ENCODE assay signal across 26 cellular contexts in genomic region chr5:165809914-165810313, GRCh38.
"Had no signal": no experiment of that assay in that cellular context is flagged by ENCODE, and none has a peak within 500 bp of the region (broad histone marks: within the 10 kb centered on the region; RNA-seq: fewer than 3 reads in every experiment).

No MANE protein-coding gene starts in this region.

- ATAC-seq: stimulated activated effector memory CD8-positive, alpha-beta T cell treated with anti-CD3 and anti-CD28 coated beads, Interleukin-12 subunit alpha, Interleukin-12 subunit beta, amount 100 ng/mL, for 72 hours; stimulated activated memory B cell treated with anti-CD40 and anti-IgM and Interleukin-4, amounts not matched to agents 10 μg/mL and 1 μg/mL and 100 μg/mL, for 72 hours; stimulated activated naive B cell treated with anti-CD40 and anti-IgM and Interleukin-4, amounts not matched to agents 10 μg/mL and 1 μg/mL and 100 μg/mL, for 72 hours; stimulated activated naive CD8-positive, alpha-beta T cell treated with anti-CD3 and anti-CD28 coated beads, Interleukin-15, amount 100 ng/mL, for 72 hours; stimulated activated naive CD8-positive, alpha-beta T cell treated with anti-CD3 and anti-CD28 coated beads, Interleukin-15, Interleukin-2, amounts not matched to agents 100 U/mL and 50 U/mL, for 24 hours; upper lobe of right lung had no signal

- H3K27me3 ChIP-seq: stomach, suprapubic skin, testis, thyroid gland, tibial artery, tibial nerve, transverse colon, upper lobe of left lung, upper lobe of right lung, uterus, vagina had no signal

- H3K9me3 ChIP-seq: stomach, testis, thoracic aorta, thyroid gland, tibial artery, tibial nerve, transverse colon, upper lobe of left lung, upper lobe of right lung, uterus, vagina had no signal

- H3K4me3 ChIP-seq: stomach, suprapubic skin, testis, thoracic aorta, thyroid gland, tibial artery, tibial nerve, transverse colon, upper lobe of left lung, upper lobe of right lung, uterus, vagina had no signal

- DNase-seq: stimulated activated CD4-positive, alpha-beta T cell treated with anti-CD3 and anti-CD28 coated beads, Interleukin-2, amount 100 ng/mL, for 48 hours; stimulated activated CD4-positive, alpha-beta T cell treated with anti-CD3 and anti-CD28 coated beads, Interleukin-4, amount 100 ng/mL, for 1 hour; stimulated activated CD4-positive, alpha-beta T cell treated with anti-CD3 and anti-CD28 coated beads, Interleukin-4, amount 100 ng/mL, for 24 hours; stimulated activated CD4-positive, alpha-beta T cell treated with anti-CD3 and anti-CD28 coated beads, Interleukin-4, amount 100 ng/mL, for 4 hours; stimulated activated CD8-positive, alpha-beta memory T cell treated with anti-CD3 and anti-CD28 coated beads, Interleukin-4, amount 100 ng/mL, for 48 hours; stimulated activated naive B cell treated with anti-CD40 and anti-IgM and Interleukin-4, amounts not matched to agents 10 μg/mL and 1 μg/mL and 100 μg/mL, for 72 hours; stimulated activated naive CD4-positive, alpha-beta T cell; stimulated activated naive CD4-positive, alpha-beta T cell treated with Interleukin-2 at 50 U/mL for 16 hours; stimulated activated naive CD8-positive, alpha-beta T cell treated with anti-CD3 and anti-CD28 coated beads, Interleukin-15, amount 100 ng/mL, for 72 hours; stimulated activated naive CD8-positive, alpha-beta T cell treated with anti-CD3 and anti-CD28 coated beads, Interleukin-15, Interleukin-2, amounts not matched to agents 100 U/mL and 50 U/mL, for 24 hours; stomach; substantia nigra; testis; thyroid gland; tibial artery; transverse colon; trophoblast cell; upper lobe of right lung; uterus had no signal

- H3K27ac ChIP-seq: stomach, suprapubic skin, testis, thoracic aorta, thyroid gland, tibial artery, tibial nerve, transverse colon, upper lobe of left lung, upper lobe of right lung, uterus, vagina had no signal

- H3K36me3 ChIP-seq: stomach, suprapubic skin, thoracic aorta, thyroid gland, tibial artery, tibial nerve, transverse colon, upper lobe of left lung, upper lobe of right lung, uterus, vagina had no signal

- H3K4me1 ChIP-seq: stomach, suprapubic skin, testis, thyroid gland, tibial artery, tibial nerve, transverse colon, upper lobe of left lung, upper lobe of right lung, uterus, vagina had no signal
